Comparison of ENCODE assay signal across 28 cellular contexts in genomic region chr2:59578349-59578748, GRCh38.
"Had no signal": no experiment of that assay in that cellular context is flagged by ENCODE, and none has a peak within 500 bp of the region (broad histone marks: within the 10 kb centered on the region; RNA-seq: fewer than 3 reads in every experiment).

No MANE protein-coding gene starts in this region.

- H3K27me3 Mint-ChIP-seq: activated CD4-positive, alpha-beta T cell treated with anti-CD3 and anti-CD28 coated beads, Interleukin-2, amount 10 ng/mL, durations not matched to agents 24 days and 14 days; activated CD8-positive, alpha-beta T cell treated with anti-CD3 and anti-CD28 coated beads for 36 hours; activated naive CD4-positive, alpha-beta T cell treated with anti-CD3 and anti-CD28 coated beads, Interleukin-2, amount 50 U/mL, for 24 hours; activated naive CD8-positive, alpha-beta T cell treated with anti-CD3 and anti-CD28 coated beads, Interleukin-2, amount 10 ng/mL, durations not matched to agents 7 days and 5 days; activated T-helper 17 cell treated with anti-CD3 and anti-CD28 coated beads, Interleukin-2, amount 50 U/mL, for 72 hours; central memory CD8-positive, alpha-beta T cell had no signal

- DNase-seq: activated CD4-positive, alpha-beta T cell treated with anti-CD3 and anti-CD28 coated beads, Interleukin-2, amount 10 ng/mL, durations not matched to agents 24 days and 14 days; activated CD4-positive, alpha-beta T cell treated with anti-CD3 and anti-CD28 coated beads, Interleukin-2, amount 50 U/mL, for 4 hours; activated CD8-positive, alpha-beta T cell treated with anti-CD3 and anti-CD28 coated beads for 36 hours; activated effector memory CD4-positive, alpha-beta T cell treated with anti-CD3 and anti-CD28 coated beads, Interleukin-2, amount 50 U/mL, for 16 hours; activated naive CD4-positive, alpha-beta T cell; activated naive CD8-positive, alpha-beta T cell treated with anti-CD3 and anti-CD28 coated beads, Interleukin-2, amount 10 ng/mL, durations not matched to agents 7 days and 5 days; activated T-cell treated with anti-CD3 and anti-CD28 coated beads, Interleukin-2, amount 50 U/mL, for 1 hour; activated T-cell treated with anti-CD3 and anti-CD28 coated beads, Interleukin-2, amount 50 U/mL, for 72 hours; amygdala; colonic mucosa; NCI-H1105; NCI-H1417 treated with DMSO at 0.1 percent for 48 hours; NCI-H187 treated with DMSO at 0.1 percent for 48 hours; NCI-H2081; NCI-H2171 treated with DMSO at 0.1 percent for 48 hours; NCI-H226; NCI-H446 treated with DMSO at 0.1 percent for 48 hours; NCI-H524; NCI-H69; NK-92 treated with Interleukin-12 subunit alpha and Interleukin-12 subunit beta, amount 100 ng/mL, for 24 hours; Right ventricle myocardium superior; T1000 had no signal

- H3K27ac Mint-ChIP-seq: activated CD4-positive, alpha-beta T cell treated with anti-CD3 and anti-CD28 coated beads, Interleukin-2, amount 10 ng/mL, durations not matched to agents 24 days and 14 days; activated CD8-positive, alpha-beta T cell treated with anti-CD3 and anti-CD28 coated beads for 36 hours; activated naive CD4-positive, alpha-beta T cell treated with anti-CD3 and anti-CD28 coated beads, Interleukin-2, amount 50 U/mL, for 24 hours; activated naive CD8-positive, alpha-beta T cell treated with anti-CD3 and anti-CD28 coated beads, Interleukin-2, amount 10 ng/mL, durations not matched to agents 7 days and 5 days; activated T-cell treated with anti-CD3 and anti-CD28 coated beads, Interleukin-2, amount 50 U/mL, for 72 hours; activated T-helper 17 cell treated with anti-CD3 and anti-CD28 coated beads, Interleukin-2, amount 50 U/mL, for 72 hours had no signal

- H3K4me1 Mint-ChIP-seq: activated CD4-positive, alpha-beta T cell treated with anti-CD3 and anti-CD28 coated beads, Interleukin-2, amount 10 ng/mL, durations not matched to agents 24 days and 14 days; activated naive CD4-positive, alpha-beta T cell treated with anti-CD3 and anti-CD28 coated beads, Interleukin-2, amount 50 U/mL, for 24 hours; activated naive CD8-positive, alpha-beta T cell treated with anti-CD3 and anti-CD28 coated beads, Interleukin-2, amount 10 ng/mL, durations not matched to agents 7 days and 5 days; activated T-helper 17 cell treated with anti-CD3 and anti-CD28 coated beads, Interleukin-2, amount 50 U/mL, for 72 hours; central memory CD8-positive, alpha-beta T cell had no signal

- H3K9me3 Mint-ChIP-seq: activated CD4-positive, alpha-beta T cell treated with anti-CD3 and anti-CD28 coated beads, Interleukin-2, amount 10 ng/mL, durations not matched to agents 24 days and 14 days; activated CD8-positive, alpha-beta T cell treated with anti-CD3 and anti-CD28 coated beads for 36 hours; activated naive CD4-positive, alpha-beta T cell treated with anti-CD3 and anti-CD28 coated beads, Interleukin-2, amount 50 U/mL, for 24 hours had no signal

- H3K4me3 ChIP-seq: ascending aorta, cardiac muscle cell, colonic mucosa, K562 had no signal

- ATAC-seq: activated CD8-positive, alpha-beta T cell treated with anti-CD3 and anti-CD28 coated beads for 36 hours; activated T-cell treated with anti-CD3 and anti-CD28 coated beads, Interleukin-2, amount 50 U/mL, for 72 hours; activated T-helper 17 cell treated with anti-CD3 and anti-CD28 coated beads, Interleukin-2, amount 50 U/mL, for 72 hours; K562 had no signal

- H3K36me3 Mint-ChIP-seq: activated naive CD4-positive, alpha-beta T cell treated with anti-CD3 and anti-CD28 coated beads, Interleukin-2, amount 50 U/mL, for 24 hours; activated naive CD8-positive, alpha-beta T cell treated with anti-CD3 and anti-CD28 coated beads, Interleukin-2, amount 10 ng/mL, durations not matched to agents 7 days and 5 days had no signal

- H3K4me3 Mint-ChIP-seq: activated CD4-positive, alpha-beta T cell treated with anti-CD3 and anti-CD28 coated beads, Interleukin-2, amount 10 ng/mL, durations not matched to agents 24 days and 14 days; activated CD8-positive, alpha-beta T cell treated with anti-CD3 and anti-CD28 coated beads for 36 hours; activated naive CD4-positive, alpha-beta T cell treated with anti-CD3 and anti-CD28 coated beads, Interleukin-2, amount 50 U/mL, for 24 hours; activated naive CD8-positive, alpha-beta T cell treated with anti-CD3 and anti-CD28 coated beads, Interleukin-2, amount 10 ng/mL, durations not matched to agents 7 days and 5 days; activated T-cell treated with anti-CD3 and anti-CD28 coated beads, Interleukin-2, amount 50 U/mL, for 72 hours; activated T-helper 17 cell treated with anti-CD3 and anti-CD28 coated beads, Interleukin-2, amount 50 U/mL, for 72 hours; central memory CD8-positive, alpha-beta T cell had no signal
